23 cellular contexts compared by ENCODE assay signal in genomic region chr2:185811580-185811979, GRCh38.
"Had no signal": no experiment of that assay in that cellular context is flagged by ENCODE, and none has a peak within 500 bp of the region (broad histone marks: within the 10 kb centered on the region; RNA-seq: fewer than 3 reads in every experiment).

No MANE protein-coding gene starts in this region.

- ATAC-seq: effector memory CD8-positive, alpha-beta T cell; gastroesophageal sphincter; left cardiac atrium; left ventricle myocardium superior; psoas muscle; sciatic nerve; stimulated activated memory B cell treated with anti-CD40 and anti-IgM and Interleukin-4, amounts not matched to agents 10 μg/mL and 1 μg/mL and 100 μg/mL, for 72 hours; upper lobe of right lung had no signal

- H3K36me3 ChIP-seq: esophagus squamous epithelium, gastroesophageal sphincter, neutrophil, spleen, tibial nerve, upper lobe of right lung had no signal

- H3K4me1 ChIP-seq: esophagus squamous epithelium, gastroesophageal sphincter, psoas muscle, spleen, testis, tibial nerve, upper lobe of right lung had no signal

- H3K27ac ChIP-seq: esophagus squamous epithelium, gastroesophageal sphincter, neutrophil, psoas muscle, spleen, testis, tibial nerve, upper lobe of right lung had no signal

- DNase-seq: effector memory CD8-positive, alpha-beta T cell; esophagus squamous epithelium; foreskin fibroblast; immature natural killer cell; kidney; left cardiac atrium; left ventricle myocardium superior; mesenchymal stem cell; naive B cell; psoas muscle; retina; spleen; stimulated activated CD4-positive, alpha-beta T cell treated with anti-CD3 and anti-CD28 coated beads, Interleukin-15, amount 100 ng/mL, for 24 hours; stimulated activated CD4-positive, alpha-beta T cell treated with anti-CD3 and anti-CD28 coated beads, Interleukin-1b, Interleukin-23, amount 100 ng/mL, for 48 hours; stimulated activated CD4-positive, alpha-beta T cell treated with anti-CD3 and anti-CD28 coated beads, Interleukin-4, amount 100 ng/mL, for 24 hours; testis; upper lobe of right lung had no signal

- H3K9me3 ChIP-seq: esophagus squamous epithelium, neutrophil, psoas muscle, testis, tibial nerve, upper lobe of right lung had no signal

- H3K27me3 ChIP-seq: esophagus squamous epithelium, gastroesophageal sphincter, neutrophil, spleen, testis, tibial nerve, upper lobe of right lung had no signal

- H3K4me3 ChIP-seq: esophagus squamous epithelium, gastroesophageal sphincter, lung, psoas muscle, spleen, testis, tibial nerve, upper lobe of right lung had no signal

- FAIRE-seq: kidney had no signal
